ENCODE assay signal across 32 cellular contexts in genomic region chr10:111439034-111439842, GRCh38.
"Had no signal": no experiment of that assay in that cellular context is flagged by ENCODE, and none has a peak within 500 bp of the region (broad histone marks: within the 10 kb centered on the region; RNA-seq: fewer than 3 reads in every experiment).

No MANE protein-coding gene starts in this region.

- H3K36me3 Mint-ChIP-seq: activated CD8-positive, alpha-beta memory T cell treated with anti-CD3 and anti-CD28 coated beads, Interleukin-2, amount 10 ng/mL, durations not matched to agents 7 days and 5 days; activated naive CD4-positive, alpha-beta T cell treated with anti-CD3 and anti-CD28 coated beads, Interleukin-2, amount 50 U/mL, for 72 hours had no signal

- ATAC-seq: activated CD8-positive, alpha-beta memory T cell treated with anti-CD3 and anti-CD28 coated beads, Interleukin-2, amount 10 ng/mL, durations not matched to agents 7 days and 5 days; activated CD8-positive, alpha-beta T cell treated with anti-CD3 and anti-CD28 coated beads, Interleukin-2, amount 10 ng/mL, durations not matched to agents 7 days and 5 days; activated naive CD8-positive, alpha-beta T cell treated with anti-CD3 and anti-CD28 coated beads, Interleukin-2, amount 50 U/mL, for 24 hours; body of pancreas; K562; Panc1; SK-N-SH treated with all-trans-retinoic acid at 6 μM for 48 hours had no signal

- H3K27ac Mint-ChIP-seq: activated CD8-positive, alpha-beta memory T cell treated with anti-CD3 and anti-CD28 coated beads, Interleukin-2, amount 10 ng/mL, durations not matched to agents 7 days and 5 days; activated CD8-positive, alpha-beta T cell treated with anti-CD3 and anti-CD28 coated beads, Interleukin-2, amount 10 ng/mL, durations not matched to agents 7 days and 5 days; activated naive CD4-positive, alpha-beta T cell treated with anti-CD3 and anti-CD28 coated beads, Interleukin-2, amount 50 U/mL, for 72 hours; activated naive CD8-positive, alpha-beta T cell treated with anti-CD3 and anti-CD28 coated beads, Interleukin-2, amount 50 U/mL, for 24 hours; activated T-cell treated with anti-CD3 and anti-CD28 coated beads, Interleukin-2, amount 50 U/mL, for 24 hours; activated T-helper 1 cell treated with anti-CD3 and anti-CD28 coated beads, Interleukin-12 subunit alpha, Interleukin-12 subunit beta, Interleukin-2, Interleukin-4 antibody, amounts not matched to agents 30 ng/mL and 10 ng/mL and 1 ng/mL, durations not matched to agents 14 hours and 24 hours and 36 hours; T-helper 1 cell treated with Interleukin-12 subunit alpha and Interleukin-12 subunit beta and Interleukin-4 antibody, amounts not matched to agents 30 μg/mL and 1 μg/mL, for 36 hours had no signal

- H3K4me3 Mint-ChIP-seq: activated CD8-positive, alpha-beta memory T cell treated with anti-CD3 and anti-CD28 coated beads, Interleukin-2, amount 10 ng/mL, durations not matched to agents 7 days and 5 days; activated CD8-positive, alpha-beta T cell treated with anti-CD3 and anti-CD28 coated beads, Interleukin-2, amount 10 ng/mL, durations not matched to agents 7 days and 5 days; activated naive CD8-positive, alpha-beta T cell treated with anti-CD3 and anti-CD28 coated beads, Interleukin-2, amount 50 U/mL, for 24 hours; activated T-cell treated with anti-CD3 and anti-CD28 coated beads, Interleukin-2, amount 50 U/mL, for 24 hours; activated T-helper 1 cell treated with anti-CD3 and anti-CD28 coated beads, Interleukin-12 subunit alpha, Interleukin-12 subunit beta, Interleukin-2, Interleukin-4 antibody, amounts not matched to agents 30 ng/mL and 10 ng/mL and 1 ng/mL, durations not matched to agents 14 hours and 24 hours and 36 hours; T-helper 1 cell treated with Interleukin-12 subunit alpha and Interleukin-12 subunit beta and Interleukin-4 antibody, amounts not matched to agents 30 μg/mL and 1 μg/mL, for 36 hours had no signal

- H3K27ac ChIP-seq: ascending aorta, body of pancreas, cardiac muscle cell, SJSA1 had no signal

- H3K27me3 ChIP-seq: ascending aorta, body of pancreas, cardiac muscle cell, SJSA1 had no signal

- H3K4me3 ChIP-seq: ascending aorta, body of pancreas, cardiac muscle cell, K562, SJSA1 had no signal

- H3K27me3 Mint-ChIP-seq: activated CD8-positive, alpha-beta memory T cell treated with anti-CD3 and anti-CD28 coated beads, Interleukin-2, amount 10 ng/mL, durations not matched to agents 7 days and 5 days had no signal

- DNase-seq: activated CD4-positive, alpha-beta T cell treated with anti-CD3 and anti-CD28 coated beads for 4 hours; activated CD4-positive, alpha-beta T cell treated with anti-CD3 and anti-CD28 coated beads, Interleukin-2, amount 50 U/mL, for 4 hours; activated CD8-positive, alpha-beta memory T cell treated with anti-CD3 and anti-CD28 coated beads, Interleukin-2, amount 10 ng/mL, durations not matched to agents 7 days and 5 days; activated CD8-positive, alpha-beta T cell treated with anti-CD3 and anti-CD28 coated beads, Interleukin-2, amount 10 ng/mL, durations not matched to agents 7 days and 5 days; activated effector memory CD4-positive, alpha-beta T cell treated with anti-CD3 and anti-CD28 coated beads, Interleukin-2, amount 50 U/mL, for 16 hours; activated naive CD4-positive, alpha-beta T cell treated with Interleukin-2 at 50 U/mL for 16 hours; activated naive CD8-positive, alpha-beta T cell treated with anti-CD3 and anti-CD28 coated beads, Interleukin-2, amount 50 U/mL, for 24 hours; activated T-cell treated with anti-CD3 and anti-CD28 coated beads, Interleukin-2, amount 50 U/mL, for 24 hours; amniotic stem cell; body of pancreas; Kasumi-1; NCI-H1048; NCI-H146; NCI-H187 treated with DMSO at 0.1 percent for 48 hours; NCI-H2081 treated with DMSO at 0.1 percent for 48 hours; NCI-H446; NCI-H524; NCI-H748 treated with DMSO at 0.1 percent for 48 hours; OCI-M1; RPMI8226; SHP77; SW 1271; T-helper 9 cell had no signal

- H3K36me3 ChIP-seq: ascending aorta, cardiac muscle cell, SJSA1 had no signal

- H3K4me1 Mint-ChIP-seq: activated CD8-positive, alpha-beta memory T cell treated with anti-CD3 and anti-CD28 coated beads, Interleukin-2, amount 10 ng/mL, durations not matched to agents 7 days and 5 days; activated naive CD8-positive, alpha-beta T cell treated with anti-CD3 and anti-CD28 coated beads, Interleukin-2, amount 50 U/mL, for 24 hours had no signal

- H3K9me3 ChIP-seq: ascending aorta, body of pancreas, SJSA1 had no signal

- H3K9me3 Mint-ChIP-seq: activated naive CD4-positive, alpha-beta T cell treated with anti-CD3 and anti-CD28 coated beads, Interleukin-2, amount 50 U/mL, for 72 hours; activated naive CD8-positive, alpha-beta T cell treated with anti-CD3 and anti-CD28 coated beads, Interleukin-2, amount 50 U/mL, for 24 hours; activated T-cell treated with anti-CD3 and anti-CD28 coated beads, Interleukin-2, amount 50 U/mL, for 24 hours; activated T-helper 1 cell treated with anti-CD3 and anti-CD28 coated beads, Interleukin-12 subunit alpha, Interleukin-12 subunit beta, Interleukin-2, Interleukin-4 antibody, amounts not matched to agents 30 ng/mL and 10 ng/mL and 1 ng/mL, durations not matched to agents 14 hours and 24 hours and 36 hours; T-helper 1 cell treated with Interleukin-12 subunit alpha and Interleukin-12 subunit beta and Interleukin-4 antibody, amounts not matched to agents 30 μg/mL and 1 μg/mL, for 36 hours had no signal
